16 cellular contexts compared by ENCODE assay signal in genomic region chr12:1272132-1272531, GRCh38.
A peak's percentile ranks its signal among the peaks of the same experiment; 100 is the strongest.
DNase-seq lines count a peak whose midpoint lies in the region; ATAC-seq and TF ChIP-seq lines count a peak whose summit lies in the region.
"Had no signal": no experiment of that assay in that cellular context is flagged by ENCODE, and none has a peak within 500 bp of the region (broad histone marks: within the 10 kb centered on the region; RNA-seq: fewer than 3 reads in every experiment).

No MANE protein-coding gene starts in this region.

- H3K9me3 ChIP-seq in CD8-positive, alpha-beta T cell (ENCODE audit: low read length), result no peaks in the 10 kb centered on the region
- H3K9me3 ChIP-seq: BE2C, HAP-1 had no signal

- no peak overlapping the region for H3K27ac Mint-ChIP-seq in CD8-positive, alpha-beta T cell
- no peak overlapping the region for H3K27ac Mint-ChIP-seq in activated CD8-positive, alpha-beta T cell treated with anti-CD3 and anti-CD28 coated beads, Interleukin-2, amount 10 ng/mL, durations not matched to agents 7 days and 5 days
- H3K27ac Mint-ChIP-seq: IgD-negative memory B cell had no signal

- no peaks in the 10 kb centered on the region for H3K4me1 ChIP-seq in CD8-positive, alpha-beta T cell (ENCODE audit: insufficient read depth, low read length)
- H3K4me1 ChIP-seq: BE2C, HAP-1 had no signal

- no peak overlapping the region for H3K4me3 Mint-ChIP-seq in CD8-positive, alpha-beta T cell
- no peak overlapping the region for H3K4me3 Mint-ChIP-seq in activated CD8-positive, alpha-beta T cell treated with anti-CD3 and anti-CD28 coated beads, Interleukin-2, amount 10 ng/mL, durations not matched to agents 7 days and 5 days
- H3K4me3 Mint-ChIP-seq: IgD-negative memory B cell had no signal

- H3K36me3 Mint-ChIP-seq in CD8-positive, alpha-beta T cell, result peaks cover 26% of the 10 kb centered on the region
- H3K36me3 Mint-ChIP-seq in activated CD8-positive, alpha-beta T cell treated with anti-CD3 and anti-CD28 coated beads, Interleukin-2, amount 10 ng/mL, durations not matched to agents 7 days and 5 days (ENCODE audit: low read depth), result peaks cover 3% of the 10 kb centered on the region

- POLR2A ChIA-PET in CD8-positive, alpha-beta T cell (lab: Charles Lee), result no interaction called here
- POLR2A ChIA-PET in activated CD8-positive, alpha-beta T cell treated with anti-CD3 and anti-CD28 coated beads, Interleukin-2, amount 10 ng/mL, durations not matched to agents 7 days and 5 days (lab: Charles Lee), result no interaction called here

- peak in 1 of 7 experiments; percentile 38 for DNase-seq in CD8-positive, alpha-beta T cell
- DNase-seq in EL, result peak; percentile 12
- DNase-seq in activated CD8-positive, alpha-beta T cell treated with anti-CD3 and anti-CD28 coated beads, Interleukin-2, amount 10 ng/mL, durations not matched to agents 7 days and 5 days, result no peak
- DNase-seq in myocyte (ENCODE audit: low read depth), result peak; percentile 48
- DNase-seq in NCI-H1105 (lab: John Stamatoyannopoulos, UW), result no peak
- DNase-seq: BE2C, DMS 273 treated with DMSO at 0.1 percent for 48 hours, NCI-H1048, NCI-H187, NCI-H446, PC-9 had no signal

- no peaks in the 10 kb centered on the region for H3K27me3 ChIP-seq in CD8-positive, alpha-beta T cell (ENCODE audit: insufficient read depth, low read length)
- H3K27me3 ChIP-seq: BE2C had no signal

- intact Hi-C loops in CD8-positive, alpha-beta T cell (cut with DNase I, micrococcal nuclease), result loop anchor here in 1 of 2 experiments (10.0 kb wide), 1 partner anchor 707 kb away; no protein-coding TSS in a partner anchor

- no peak for TF ChIP-seq CTCF in CD8-positive, alpha-beta T cell (IDR thresholded peaks at IDR 0.05)

- H3K4me1 Mint-ChIP-seq in CD8-positive, alpha-beta T cell (ENCODE audit: low read depth), result peaks cover 7% of the 10 kb centered on the region
- H3K4me1 Mint-ChIP-seq in activated CD8-positive, alpha-beta T cell treated with anti-CD3 and anti-CD28 coated beads, Interleukin-2, amount 10 ng/mL, durations not matched to agents 7 days and 5 days (ENCODE audit: low read depth), result peaks cover 17% of the 10 kb centered on the region

- no peaks in the 10 kb centered on the region for H3K9me3 Mint-ChIP-seq in CD8-positive, alpha-beta T cell
- no peaks in the 10 kb centered on the region for H3K9me3 Mint-ChIP-seq in activated CD8-positive, alpha-beta T cell treated with anti-CD3 and anti-CD28 coated beads, Interleukin-2, amount 10 ng/mL, durations not matched to agents 7 days and 5 days (ENCODE audit: insufficient read depth)

- no peak overlapping the region for H3K4me3 ChIP-seq in CD8-positive, alpha-beta T cell (ENCODE audit: low read depth, low read length)
- H3K4me3 ChIP-seq: HAP-1, PC-9 had no signal

- peak; percentile 84 for ATAC-seq in CD8-positive, alpha-beta T cell
- ATAC-seq in activated CD8-positive, alpha-beta T cell treated with anti-CD3 and anti-CD28 coated beads, Interleukin-2, amount 10 ng/mL, durations not matched to agents 7 days and 5 days, result peak; percentile 44
- ATAC-seq in GM18907 (IDR thresholded peaks at IDR 0.05; ENCODE audit: unreplicated experiment) (no peak), HG03521 (IDR thresholded peaks at IDR 0.05; ENCODE audit: unreplicated experiment) (no peak), GM21423 (IDR thresholded peaks at IDR 0.05; ENCODE audit: unreplicated experiment) (no peak)

- no peaks in the 10 kb centered on the region for H3K36me3 ChIP-seq in CD8-positive, alpha-beta T cell (ENCODE audit: insufficient read depth, low read length)
- H3K36me3 ChIP-seq: BE2C, HAP-1 had no signal

- no peaks in the 10 kb centered on the region for H3K27me3 Mint-ChIP-seq in CD8-positive, alpha-beta T cell (ENCODE audit: low read depth)
- no peaks in the 10 kb centered on the region for H3K27me3 Mint-ChIP-seq in activated CD8-positive, alpha-beta T cell treated with anti-CD3 and anti-CD28 coated beads, Interleukin-2, amount 10 ng/mL, durations not matched to agents 7 days and 5 days (ENCODE audit: low read depth)
- H3K27me3 Mint-ChIP-seq: IgD-negative memory B cell had no signal

- no peak overlapping the region for H3K27ac ChIP-seq in CD8-positive, alpha-beta T cell (ENCODE audit: low read depth, low read length)
- H3K27ac ChIP-seq: PC-9 had no signal

- CTCF ChIA-PET in CD8-positive, alpha-beta T cell (lab: Charles Lee), result no interaction called here
- CTCF ChIA-PET in activated CD8-positive, alpha-beta T cell treated with anti-CD3 and anti-CD28 coated beads, Interleukin-2, amount 10 ng/mL, durations not matched to agents 7 days and 5 days (lab: Charles Lee), result interaction anchor here (1.0 to 1.3 kb wide), 2 partner anchors 155 to 519 kb away, joined by 3 to 6 read pairs; no protein-coding TSS in a partner anchor

Comparison
In these comparisons a context has a peak if more than half of its experiments do, and no peak if none do; other contexts are left out.
1. ATAC-seq: peak in CD8-positive, alpha-beta T cell (single experiment) and activated CD8-positive, alpha-beta T cell treated with anti-CD3 and anti-CD28 coated beads, Interleukin-2, amount 10 ng/mL, durations not matched to agents 7 days and 5 days (single experiment); none in GM18907 (single experiment), HG03521 (single experiment) and GM21423 (single experiment).
2. DNase-seq: peak in EL (single experiment) and myocyte (single experiment); none in activated CD8-positive, alpha-beta T cell treated with anti-CD3 and anti-CD28 coated beads, Interleukin-2, amount 10 ng/mL, durations not matched to agents 7 days and 5 days (single experiment) and NCI-H1105 (single experiment).